Comparison of ENCODE assay signal across 8 cellular contexts in the genomic region with DNA sequence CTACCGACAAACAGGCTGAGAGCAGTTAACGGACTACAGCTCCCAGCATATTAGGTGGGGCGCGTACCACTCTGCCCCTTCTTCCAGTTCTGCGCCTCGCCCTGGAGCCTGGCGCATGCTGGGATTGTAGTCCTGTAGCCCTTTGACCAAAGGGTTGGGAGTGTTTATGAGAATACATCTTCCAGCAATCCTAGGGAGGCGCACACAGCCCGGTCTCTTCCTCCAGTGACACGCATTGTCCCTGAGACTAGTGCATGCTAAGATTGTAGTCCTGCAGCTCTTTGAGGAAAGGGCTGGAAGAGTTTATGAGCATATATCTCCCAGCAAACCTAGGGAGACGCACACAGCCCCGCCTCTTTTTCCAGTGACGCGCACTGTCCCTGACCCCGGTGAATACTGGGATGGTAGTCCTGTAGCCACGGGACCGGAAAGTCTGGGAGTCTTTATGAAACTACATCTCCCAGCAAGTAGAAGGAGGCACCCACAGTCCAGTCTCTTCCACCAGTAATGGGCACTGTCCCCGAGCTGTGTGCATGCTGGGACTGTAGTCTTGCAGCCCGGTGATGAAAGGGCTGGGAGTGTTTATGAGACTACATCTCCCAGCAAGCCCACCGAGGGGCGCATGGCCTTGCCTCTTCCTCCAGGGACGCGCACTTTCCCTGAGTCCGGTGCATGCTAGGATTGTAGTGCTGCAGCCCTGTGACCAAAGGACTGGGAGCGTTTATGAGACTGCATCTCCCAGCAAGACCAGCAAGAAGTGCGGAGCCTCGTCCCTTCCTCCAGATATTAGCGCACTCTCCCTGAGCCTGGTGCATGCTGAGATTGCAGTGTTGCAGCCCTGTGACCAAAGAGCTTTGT.
A peak's percentile ranks its signal among the peaks of the same experiment; 100 is the strongest.
DNase-seq lines count a peak whose midpoint lies in the region; ATAC-seq and TF ChIP-seq lines count a peak whose summit lies in the region.
"Not testable (repeated sequence)": the region's sequence is repeated elsewhere in the genome, so short reads cannot be mapped to it uniquely, and the experiment has no call there.

No MANE protein-coding gene starts in this region.

- in situ Hi-C loops in SK-MEL-5 (cut with HindIII; ENCODE audit: low pct_unique_long_range_greater_than_20kb, low sequenced_read_pairs), result not testable (repeated sequence)

- not testable (repeated sequence) for BruUV-seq in Calu3 (replicated peaks; lab: Mats Ljungman, UMichigan)

- CTCF ChIA-PET in Calu3 (lab: Charles Lee), result interaction anchor here (0.6 kb wide), 1 partner anchor 1831 kb away, joined by 3 read pairs; no protein-coding TSS in a partner anchor

- H3K4me1 Mint-ChIP-seq in Calu3 (ENCODE audit: low read depth, unreplicated experiment); stimulated activated naive B cell treated with anti-CD40 and anti-IgM and Interleukin-4, amounts not matched to agents 10 μg/mL and 1 μg/mL and 100 μg/mL, for 72 hours: not testable (repeated sequence)

- not testable (repeated sequence) for H3K4me3 Mint-ChIP-seq in Calu3 (ENCODE audit: low read depth, unreplicated experiment)
- peak overlapping the region; percentile 16 to 48 for H3K4me3 Mint-ChIP-seq in stimulated activated naive B cell treated with anti-CD40 and anti-IgM and Interleukin-4, amounts not matched to agents 10 μg/mL and 1 μg/mL and 100 μg/mL, for 72 hours

- not testable (repeated sequence) for H3K9me3 Mint-ChIP-seq in Calu3 (ENCODE audit: low read depth, unreplicated experiment); stimulated activated naive B cell treated with anti-CD40 and anti-IgM and Interleukin-4, amounts not matched to agents 10 μg/mL and 1 μg/mL and 100 μg/mL, for 72 hours

- ATAC-seq in GM21717 (IDR thresholded peaks at IDR 0.05; ENCODE audit: unreplicated experiment), result peak; percentile 53
- peak; percentile 85 to 95 for ATAC-seq in stimulated activated naive B cell treated with anti-CD40 and anti-IgM and Interleukin-4, amounts not matched to agents 10 μg/mL and 1 μg/mL and 100 μg/mL, for 72 hours (replicated peaks)

- DNase-seq in Calu3, result peak; percentile 49
- DNase-seq in NCI-H1694 (lab: John Stamatoyannopoulos, UW), result peak; percentile 76
- peak; percentile 100 for DNase-seq in SK-MEL-5 (ENCODE audit: low read depth, low spot score)
- DNase-seq in activated effector memory CD4-positive, alpha-beta T cell treated with anti-CD3 and anti-CD28 coated beads, Interleukin-2, amount 50 U/mL, for 16 hours, result peak; percentile 76
- peak; percentile 64 for DNase-seq in fibroblast of pulmonary artery (ENCODE audit: low read depth)
- peak; percentile 29 for DNase-seq in myocyte (ENCODE audit: low read depth)
- DNase-seq in stimulated activated naive B cell treated with anti-CD40 and anti-IgM and Interleukin-4, amounts not matched to agents 10 μg/mL and 1 μg/mL and 100 μg/mL, for 72 hours, result peak; percentile 16

- H3K27ac Mint-ChIP-seq in Calu3 (ENCODE audit: unreplicated experiment); stimulated activated naive B cell treated with anti-CD40 and anti-IgM and Interleukin-4, amounts not matched to agents 10 μg/mL and 1 μg/mL and 100 μg/mL, for 72 hours: not testable (repeated sequence)

- H3K36me3 Mint-ChIP-seq in Calu3 (ENCODE audit: insufficient read depth, unreplicated experiment); stimulated activated naive B cell treated with anti-CD40 and anti-IgM and Interleukin-4, amounts not matched to agents 10 μg/mL and 1 μg/mL and 100 μg/mL, for 72 hours: not testable (repeated sequence)

- not testable (repeated sequence) for H3K4me3 ChIP-seq in fibroblast of pulmonary artery (replicated peaks; ENCODE audit: low read depth, low read length)

- intact Hi-C loops in Calu3 (cut with micrococcal nuclease; ENCODE audit: unreplicated experiment), result not testable (repeated sequence)

- not testable (repeated sequence) for TF ChIP-seq CTCF in Calu3 (IDR thresholded peaks at IDR 0.05; ENCODE audit: unreplicated experiment); fibroblast of pulmonary artery (IDR thresholded peaks at IDR 0.05; ENCODE audit: low read length, missing control alignments)

- not testable (repeated sequence) for H3K27me3 Mint-ChIP-seq in Calu3 (ENCODE audit: unreplicated experiment); stimulated activated naive B cell treated with anti-CD40 and anti-IgM and Interleukin-4, amounts not matched to agents 10 μg/mL and 1 μg/mL and 100 μg/mL, for 72 hours

Comparison
In these comparisons a context has a peak if more than half of its experiments do, and no peak if none do; other contexts are left out.
1. DNase-seq: peak in every context shown above with its lines; median percentile 100 in SK-MEL-5; 76 in NCI-H1694; 76 in activated effector memory CD4-positive, alpha-beta T cell treated with anti-CD3 and anti-CD28 coated beads, Interleukin-2, amount 50 U/mL, for 16 hours; 64 in fibroblast of pulmonary artery; 49 in Calu3; 29 in myocyte; 16 in stimulated activated naive B cell treated with anti-CD40 and anti-IgM and Interleukin-4, amounts not matched to agents 10 μg/mL and 1 μg/mL and 100 μg/mL, for 72 hours.